ENCODE assay signal across 2 cellular contexts in genomic region chr7:31076051-31076450, GRCh38.
TF ChIP-seq lines count a peak whose summit lies in the region.

No MANE protein-coding gene starts in this region.

TF ChIP-seq in HEK293, 187 proteins besides CTCF, POLR2A, EP300 and RAD21:
- TF ChIP-seq TSHZ1 (tag by site-specific recombination; IDR thresholded peaks at IDR 0.05; ENCODE audit: borderline replicate concordance) (no peak), ZNF510 (tag by site-specific recombination; IDR thresholded peaks at IDR 0.05; ENCODE audit: insufficient replicate concordance) (no peak), EGR2 (tag by site-specific recombination; IDR thresholded peaks at IDR 0.05; ENCODE audit: low read depth) (peak; percentile 5; the same call in 1 of the 2 replicates), GLI2 (tag by site-specific recombination; IDR thresholded peaks at IDR 0.05; ENCODE audit: borderline replicate concordance, low read depth) (no peak), SP7 (tag by site-specific recombination; IDR thresholded peaks at IDR 0.05) (no peak), ZNF777 (tag by site-specific recombination; IDR thresholded peaks at IDR 0.05; ENCODE audit: borderline replicate concordance) (no peak), SCRT1 (tag by site-specific recombination; IDR thresholded peaks at IDR 0.05; ENCODE audit: borderline replicate concordance) (no peak), ZXDB (tag by site-specific recombination; IDR thresholded peaks at IDR 0.05) (no peak)

TF ChIP-seq in HepG2, 621 proteins besides CTCF, POLR2A, EP300 and RAD21 (continued from another document):
- TF ChIP-seq ATF6 (CRISPR knock-in tag; conservative IDR thresholded peaks at IDR 0.05) (no peak), ZNF737 (CRISPR knock-in tag; IDR thresholded peaks at IDR 0.05; ENCODE audit: borderline replicate concordance) (no peak), JDP2 (CRISPR knock-in tag; IDR thresholded peaks at IDR 0.05; ENCODE audit: borderline replicate concordance) (no peak), ZNF720 (CRISPR knock-in tag; IDR thresholded peaks at IDR 0.05) (no peak), NR1H2 (CRISPR knock-in tag; IDR thresholded peaks at IDR 0.05; ENCODE audit: borderline replicate concordance, low read depth) (no peak)
- TF ChIP-seq, protein P1, sequence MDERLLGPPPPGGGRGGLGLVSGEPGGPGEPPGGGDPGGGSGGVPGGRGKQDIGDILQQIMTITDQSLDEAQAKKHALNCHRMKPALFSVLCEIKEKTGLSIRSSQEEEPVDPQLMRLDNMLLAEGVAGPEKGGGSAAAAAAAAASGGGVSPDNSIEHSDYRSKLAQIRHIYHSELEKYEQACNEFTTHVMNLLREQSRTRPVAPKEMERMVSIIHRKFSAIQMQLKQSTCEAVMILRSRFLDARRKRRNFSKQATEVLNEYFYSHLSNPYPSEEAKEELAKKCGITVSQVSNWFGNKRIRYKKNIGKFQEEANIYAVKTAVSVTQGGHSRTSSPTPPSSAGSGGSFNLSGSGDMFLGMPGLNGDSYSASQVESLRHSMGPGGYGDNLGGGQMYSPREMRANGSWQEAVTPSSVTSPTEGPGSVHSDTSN (CRISPR knock-in tag; IDR thresholded peaks at IDR 0.05): no peak
TF ChIP-seq in HepG2: peak in this region for 0.
